9 cellular contexts compared by ENCODE assay signal in the genomic region with DNA sequence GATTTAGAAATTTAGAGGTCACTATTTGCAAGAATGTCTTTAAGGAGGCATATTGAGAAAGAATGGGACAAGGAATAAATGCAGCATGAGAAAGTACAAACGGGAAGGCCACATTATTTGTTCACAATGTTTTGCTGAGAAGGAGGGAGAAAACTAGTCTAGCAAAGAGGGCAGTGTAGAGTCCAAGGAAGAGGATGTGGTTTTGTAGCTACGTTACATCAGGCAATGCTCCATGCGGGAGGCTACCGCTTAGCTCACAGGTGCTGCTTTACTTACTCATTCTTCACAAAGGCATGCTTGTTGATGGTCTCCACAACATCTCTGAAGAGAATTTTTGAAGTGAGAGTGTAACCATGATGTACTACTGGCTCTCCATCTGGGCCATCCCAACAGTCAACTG.
DNase-seq lines count a peak whose midpoint lies in the region; ATAC-seq lines count a peak whose summit lies in the region.
"Had no signal": no experiment of that assay in that cellular context is flagged by ENCODE, and none has a peak within 500 bp of the region (broad histone marks: within the 10 kb centered on the region; RNA-seq: fewer than 3 reads in every experiment).

No MANE protein-coding gene starts in this region.

- no peaks in the 10 kb centered on the region for H3K36me3 Mint-ChIP-seq in natural killer cell treated with Interleukin-12 subunit alpha and Interleukin-12 subunit beta and Interleukin-15 and Interleukin-18, amount 100 ng/mL, for 72 hours
- H3K36me3 Mint-ChIP-seq in activated CD4-positive, alpha-beta memory T cell treated with anti-CD3 and anti-CD28 coated beads, Interleukin-2, amount 10 ng/mL, durations not matched to agents 7 days and 5 days (ENCODE audit: low read depth), result no peaks in the 10 kb centered on the region

- ATAC-seq in GM18502 (IDR thresholded peaks at IDR 0.05; ENCODE audit: poor library complexity, unreplicated experiment) (peak; percentile 40), GM21737 (IDR thresholded peaks at IDR 0.05; ENCODE audit: unreplicated experiment) (peak; percentile 51)
- ATAC-seq in natural killer cell treated with Interleukin-12 subunit alpha and Interleukin-12 subunit beta and Interleukin-15 and Interleukin-18, amount 100 ng/mL, for 72 hours, result peak; percentile 72 to 73
- ATAC-seq: upper lobe of right lung had no signal

- peaks cover 4% of the 10 kb centered on the region for H3K9me3 Mint-ChIP-seq in natural killer cell treated with Interleukin-12 subunit alpha and Interleukin-12 subunit beta and Interleukin-15 and Interleukin-18, amount 100 ng/mL, for 72 hours
- H3K9me3 Mint-ChIP-seq in activated CD4-positive, alpha-beta memory T cell treated with anti-CD3 and anti-CD28 coated beads, Interleukin-2, amount 10 ng/mL, durations not matched to agents 7 days and 5 days, result no peaks in the 10 kb centered on the region

- POLR2A ChIA-PET in activated CD4-positive, alpha-beta memory T cell treated with anti-CD3 and anti-CD28 coated beads, Interleukin-2, amount 10 ng/mL, durations not matched to agents 7 days and 5 days (lab: Charles Lee), result no interaction called here

- H3K27ac Mint-ChIP-seq in natural killer cell treated with Interleukin-12 subunit alpha and Interleukin-12 subunit beta and Interleukin-15 and Interleukin-18, amount 100 ng/mL, for 72 hours, result peak overlapping the region in 1 of 2 donors; percentile 24
- H3K27ac Mint-ChIP-seq in activated CD4-positive, alpha-beta memory T cell treated with anti-CD3 and anti-CD28 coated beads, Interleukin-2, amount 10 ng/mL, durations not matched to agents 7 days and 5 days, result no peak overlapping the region

- H3K4me3 Mint-ChIP-seq in natural killer cell treated with Interleukin-12 subunit alpha and Interleukin-12 subunit beta and Interleukin-15 and Interleukin-18, amount 100 ng/mL, for 72 hours, result no peak overlapping the region
- no peak overlapping the region for H3K4me3 Mint-ChIP-seq in activated CD4-positive, alpha-beta memory T cell treated with anti-CD3 and anti-CD28 coated beads, Interleukin-2, amount 10 ng/mL, durations not matched to agents 7 days and 5 days

- H3K27me3 Mint-ChIP-seq in natural killer cell treated with Interleukin-12 subunit alpha and Interleukin-12 subunit beta and Interleukin-15 and Interleukin-18, amount 100 ng/mL, for 72 hours, result no peaks in the 10 kb centered on the region
- H3K27me3 Mint-ChIP-seq in activated CD4-positive, alpha-beta memory T cell treated with anti-CD3 and anti-CD28 coated beads, Interleukin-2, amount 10 ng/mL, durations not matched to agents 7 days and 5 days, result no peaks in the 10 kb centered on the region

- DNase-seq in NCI-H2227 (lab: John Stamatoyannopoulos, UW; ENCODE audit: unreplicated experiment) (peak; percentile 23), activated gamma-delta T cell (lab: John Stamatoyannopoulos, UW) (no peak), DMS153 (lab: John Stamatoyannopoulos, UW) (no peak)
- DNase-seq in natural killer cell treated with Interleukin-12 subunit alpha and Interleukin-12 subunit beta and Interleukin-15 and Interleukin-18, amount 100 ng/mL, for 72 hours (ENCODE audit: low spot score), result no peak
- no peak for DNase-seq in activated CD4-positive, alpha-beta memory T cell treated with anti-CD3 and anti-CD28 coated beads, Interleukin-2, amount 10 ng/mL, durations not matched to agents 7 days and 5 days
- DNase-seq: foreskin melanocyte, upper lobe of right lung had no signal

- CTCF ChIA-PET in activated CD4-positive, alpha-beta memory T cell treated with anti-CD3 and anti-CD28 coated beads, Interleukin-2, amount 10 ng/mL, durations not matched to agents 7 days and 5 days (lab: Charles Lee), result no interaction called here

- H3K4me1 Mint-ChIP-seq in natural killer cell treated with Interleukin-12 subunit alpha and Interleukin-12 subunit beta and Interleukin-15 and Interleukin-18, amount 100 ng/mL, for 72 hours (ENCODE audit: low read depth in 2 of 2), result peaks cover 11 to 22% of the 10 kb centered on the region in 2 donors
- peaks cover 24% of the 10 kb centered on the region for H3K4me1 Mint-ChIP-seq in activated CD4-positive, alpha-beta memory T cell treated with anti-CD3 and anti-CD28 coated beads, Interleukin-2, amount 10 ng/mL, durations not matched to agents 7 days and 5 days
